Comparison of ENCODE assay signal across 12 cellular contexts in the genomic region with DNA sequence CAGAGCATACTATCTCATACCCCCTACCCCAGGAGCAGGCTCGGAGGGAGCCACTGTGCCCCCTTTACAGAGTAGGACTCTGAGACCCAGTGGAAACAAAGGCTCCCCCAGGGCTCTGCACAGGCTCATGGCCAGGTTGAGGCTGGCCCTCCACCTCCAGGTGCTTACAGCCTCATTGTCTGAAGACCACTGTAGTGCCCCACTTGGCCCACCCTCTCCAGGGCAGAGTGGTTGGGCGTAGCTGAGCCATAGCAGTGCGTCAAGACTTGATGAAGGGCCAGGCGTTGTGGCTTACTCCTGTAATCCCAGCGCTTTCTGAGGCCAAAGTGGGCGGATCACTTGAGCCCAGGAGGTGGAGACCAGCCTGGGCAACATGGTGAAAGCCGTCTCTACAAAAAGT. TPM values are rescaled to one million over a fixed set of nuclear protein-coding genes. Genes with fewer than 3 reads are reported as not detected.
DNase-seq lines count a peak whose midpoint lies in the region; TF ChIP-seq lines count a peak whose summit lies in the region.
"Had no signal": no experiment of that assay in that cellular context is flagged by ENCODE, and none has a peak within 500 bp of the region (broad histone marks: within the 10 kb centered on the region; RNA-seq: fewer than 3 reads in every experiment).

No MANE protein-coding gene starts in this region.

- H3K36me3 Mint-ChIP-seq in activated CD4-positive, alpha-beta T cell treated with anti-CD3 and anti-CD28 coated beads, Interleukin-2, amount 10 ng/mL, durations not matched to agents 24 days and 14 days (ENCODE audit: low read depth): peaks cover 65% of the 10 kb centered on the region

- no peak overlapping the region for H3K4me3 ChIP-seq in hepatocyte

- WGBS in hepatocyte (ENCODE audit: low lambda C conversion rate, missing lambda C conversion rate): 88% methylated on average over 7 of the region's 7 CpGs

- no peaks in the 10 kb centered on the region for H3K27me3 Mint-ChIP-seq in activated CD4-positive, alpha-beta T cell treated with anti-CD3 and anti-CD28 coated beads, Interleukin-2, amount 10 ng/mL, durations not matched to agents 24 days and 14 days

- H4K20me1 ChIP-seq in hepatocyte (ENCODE audit: insufficient read depth, poor library complexity, severe bottlenecking): no peaks in the 10 kb centered on the region

- H2AFZ ChIP-seq in hepatocyte: no peak overlapping the region

- H3K27me3 ChIP-seq in hepatocyte: no peaks in the 10 kb centered on the region
- H3K27me3 ChIP-seq: gastrocnemius medialis, upper lobe of left lung had no signal

- no peak for TF ChIP-seq CTCF in hepatocyte (IDR thresholded peaks at IDR 0.05; ENCODE audit: poor library complexity)

- peak overlapping the region; percentile 95 for H3K4me3 Mint-ChIP-seq in activated CD4-positive, alpha-beta T cell treated with anti-CD3 and anti-CD28 coated beads, Interleukin-2, amount 10 ng/mL, durations not matched to agents 24 days and 14 days

- H3K27ac Mint-ChIP-seq in activated CD4-positive, alpha-beta T cell treated with anti-CD3 and anti-CD28 coated beads, Interleukin-2, amount 10 ng/mL, durations not matched to agents 24 days and 14 days: no peak overlapping the region

- H3K79me2 ChIP-seq in hepatocyte: peaks cover 42% of the 10 kb centered on the region

- H3K27ac ChIP-seq in hepatocyte (no peak overlapping the region), substantia nigra (ENCODE audit: low read depth, low read length, poor library complexity, severe bottlenecking) (peak overlapping the region; percentile 88)

- no peaks in the 10 kb centered on the region for H3K9me3 Mint-ChIP-seq in activated CD4-positive, alpha-beta T cell treated with anti-CD3 and anti-CD28 coated beads, Interleukin-2, amount 10 ng/mL, durations not matched to agents 24 days and 14 days

- no peak for DNase-seq in activated CD4-positive, alpha-beta T cell treated with anti-CD3 and anti-CD28 coated beads, Interleukin-2, amount 10 ng/mL, durations not matched to agents 24 days and 14 days
- no peak for DNase-seq in activated CD4-positive, alpha-beta T cell treated with anti-CD3 and anti-CD28 coated beads for 1 hour
- peak; percentile 89 for DNase-seq in amniotic epithelial cell (ENCODE audit: low read depth)
- DNase-seq in hepatocyte (ENCODE audit: low spot score): no peak
- no peak for DNase-seq in substantia nigra (lab: John Stamatoyannopoulos, UW)
- DNase-seq in A172 (ENCODE audit: low spot score): no peak
- no peak for DNase-seq in nucleus accumbens (lab: John Stamatoyannopoulos, UW)
- DNase-seq in NCI-H774 (lab: John Stamatoyannopoulos, UW): no peak
- DNase-seq: activated CD4-positive, alpha-beta T cell treated with anti-CD3 and anti-CD28 coated beads for 48 hours; AML-193; gastrocnemius medialis had no signal

- H3K36me3 ChIP-seq in hepatocyte (replicated peaks; ENCODE audit: insufficient read depth, low read depth): peaks cover under 1% of the 10 kb centered on the region

- peaks cover 24% of the 10 kb centered on the region for H3K4me1 ChIP-seq in hepatocyte (ENCODE audit: insufficient read depth)

- intact Hi-C loops in activated CD4-positive, alpha-beta T cell treated with anti-CD3 and anti-CD28 coated beads, Interleukin-2, amount 10 ng/mL, durations not matched to agents 24 days and 14 days (cut with micrococcal nuclease): no loop called here

- peaks cover 6% of the 10 kb centered on the region for H3K9me3 ChIP-seq in hepatocyte (ENCODE audit: low read depth)
- H3K9me3 ChIP-seq: gastrocnemius medialis had no signal

- H3K9me2 ChIP-seq in hepatocyte (replicated peaks; ENCODE audit: insufficient read depth): no peaks in the 10 kb centered on the region

- H3K4me1 Mint-ChIP-seq in activated CD4-positive, alpha-beta T cell treated with anti-CD3 and anti-CD28 coated beads, Interleukin-2, amount 10 ng/mL, durations not matched to agents 24 days and 14 days: peaks cover 50% of the 10 kb centered on the region

- H3K4me2 ChIP-seq in hepatocyte: peak overlapping the region; percentile 99

RNA-seq across cellular contexts. Expression of gene ANKRD13D, which starts 1.7 kb away (rescaled TPM):
- total RNA-seq in activated CD4-positive, alpha-beta T cell treated with anti-CD3 and anti-CD28 coated beads, Interleukin-2, amount 10 ng/mL, durations not matched to agents 24 days and 14 days: 114 and 124 TPM in 2 replicates
- total RNA-seq in hepatocyte: 22.1 and 25.3 TPM in 2 replicates
- polyA plus RNA-seq in hepatocyte: 43.9 and 49.5 TPM in 2 replicates
- total RNA-seq in A172 (2014; rRNA removed; shearing (Covaris generic)): 25.4 and 51.8 TPM in 2 replicates

RNA-seq across cellular contexts. Expression of gene SSH3, which starts 12.5 kb away (rescaled TPM):
- total RNA-seq in activated CD4-positive, alpha-beta T cell treated with anti-CD3 and anti-CD28 coated beads, Interleukin-2, amount 10 ng/mL, durations not matched to agents 24 days and 14 days: 7.1 and 8.1 TPM in 2 replicates
- 27.7 and 29.7 TPM in 2 replicates for total RNA-seq in hepatocyte
- 49.5 and 66.4 TPM in 2 replicates for polyA plus RNA-seq in hepatocyte
- total RNA-seq in A172 (2014; rRNA removed; shearing (Covaris generic)): 3.2 and 10.0 TPM in 2 replicates

RNA-seq across cellular contexts. Expression of gene GRK2, which starts 24.5 kb away (rescaled TPM):
- 244 and 248 TPM in 2 replicates for total RNA-seq in activated CD4-positive, alpha-beta T cell treated with anti-CD3 and anti-CD28 coated beads, Interleukin-2, amount 10 ng/mL, durations not matched to agents 24 days and 14 days
- 41.4 and 57.3 TPM in 2 replicates for total RNA-seq in hepatocyte
- 59.6 and 64.1 TPM in 2 replicates for polyA plus RNA-seq in hepatocyte
- total RNA-seq in A172 (2014; rRNA removed; shearing (Covaris generic)): 40.3 and 44.6 TPM in 2 replicates
